In the genomic region with DNA sequence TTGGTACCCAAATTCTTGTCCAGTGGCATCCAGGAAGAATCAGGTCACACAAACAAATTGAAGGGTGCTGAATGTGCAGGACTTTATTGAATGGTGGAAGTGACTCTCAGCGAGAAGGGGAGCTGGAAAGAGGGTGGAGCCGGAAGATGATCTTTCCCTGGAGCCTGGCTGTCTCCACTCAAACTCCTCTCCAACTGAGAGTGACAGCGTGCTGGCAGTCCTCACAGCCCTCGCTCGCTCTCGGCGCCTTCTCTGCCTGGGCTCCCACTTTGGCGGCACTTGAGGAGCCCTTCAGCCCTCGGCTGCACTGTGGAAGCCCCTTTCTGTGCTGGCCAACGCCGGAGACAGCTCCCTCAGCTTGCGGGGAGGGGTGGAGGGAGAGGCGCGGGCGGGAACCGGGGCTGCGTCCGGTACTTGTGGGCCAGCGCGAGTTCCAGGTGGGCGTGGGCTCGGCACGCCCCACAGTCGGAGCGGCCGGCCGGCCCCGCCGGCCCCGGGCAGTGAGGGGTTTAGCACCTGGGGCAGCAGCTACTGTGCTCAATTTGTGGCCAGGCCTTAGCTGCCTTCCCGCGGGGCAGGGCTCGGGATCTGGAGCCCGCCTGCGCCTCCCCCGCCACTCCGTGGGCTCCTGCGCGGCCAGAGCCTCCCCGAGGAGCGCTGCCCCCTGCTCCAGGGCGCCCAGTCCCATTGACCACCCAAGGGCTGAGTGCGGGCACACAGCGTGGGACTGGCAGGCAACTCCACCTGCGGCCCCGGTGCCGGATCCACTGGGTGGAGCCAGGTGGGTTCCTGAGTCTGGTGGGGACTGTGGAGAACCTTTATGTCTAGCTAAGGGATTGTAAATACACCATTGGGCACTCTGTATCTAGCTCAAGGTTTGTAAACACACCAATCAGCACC, we compare ENCODE assay signal across 1 cellular context.
TF ChIP-seq lines count a peak whose summit lies in the region.

No MANE protein-coding gene starts in this region.

TF ChIP-seq in GM23338, 12 proteins besides CTCF, POLR2A, EP300 and RAD21 (continued from another document):
- TF ChIP-seq, protein P1, sequence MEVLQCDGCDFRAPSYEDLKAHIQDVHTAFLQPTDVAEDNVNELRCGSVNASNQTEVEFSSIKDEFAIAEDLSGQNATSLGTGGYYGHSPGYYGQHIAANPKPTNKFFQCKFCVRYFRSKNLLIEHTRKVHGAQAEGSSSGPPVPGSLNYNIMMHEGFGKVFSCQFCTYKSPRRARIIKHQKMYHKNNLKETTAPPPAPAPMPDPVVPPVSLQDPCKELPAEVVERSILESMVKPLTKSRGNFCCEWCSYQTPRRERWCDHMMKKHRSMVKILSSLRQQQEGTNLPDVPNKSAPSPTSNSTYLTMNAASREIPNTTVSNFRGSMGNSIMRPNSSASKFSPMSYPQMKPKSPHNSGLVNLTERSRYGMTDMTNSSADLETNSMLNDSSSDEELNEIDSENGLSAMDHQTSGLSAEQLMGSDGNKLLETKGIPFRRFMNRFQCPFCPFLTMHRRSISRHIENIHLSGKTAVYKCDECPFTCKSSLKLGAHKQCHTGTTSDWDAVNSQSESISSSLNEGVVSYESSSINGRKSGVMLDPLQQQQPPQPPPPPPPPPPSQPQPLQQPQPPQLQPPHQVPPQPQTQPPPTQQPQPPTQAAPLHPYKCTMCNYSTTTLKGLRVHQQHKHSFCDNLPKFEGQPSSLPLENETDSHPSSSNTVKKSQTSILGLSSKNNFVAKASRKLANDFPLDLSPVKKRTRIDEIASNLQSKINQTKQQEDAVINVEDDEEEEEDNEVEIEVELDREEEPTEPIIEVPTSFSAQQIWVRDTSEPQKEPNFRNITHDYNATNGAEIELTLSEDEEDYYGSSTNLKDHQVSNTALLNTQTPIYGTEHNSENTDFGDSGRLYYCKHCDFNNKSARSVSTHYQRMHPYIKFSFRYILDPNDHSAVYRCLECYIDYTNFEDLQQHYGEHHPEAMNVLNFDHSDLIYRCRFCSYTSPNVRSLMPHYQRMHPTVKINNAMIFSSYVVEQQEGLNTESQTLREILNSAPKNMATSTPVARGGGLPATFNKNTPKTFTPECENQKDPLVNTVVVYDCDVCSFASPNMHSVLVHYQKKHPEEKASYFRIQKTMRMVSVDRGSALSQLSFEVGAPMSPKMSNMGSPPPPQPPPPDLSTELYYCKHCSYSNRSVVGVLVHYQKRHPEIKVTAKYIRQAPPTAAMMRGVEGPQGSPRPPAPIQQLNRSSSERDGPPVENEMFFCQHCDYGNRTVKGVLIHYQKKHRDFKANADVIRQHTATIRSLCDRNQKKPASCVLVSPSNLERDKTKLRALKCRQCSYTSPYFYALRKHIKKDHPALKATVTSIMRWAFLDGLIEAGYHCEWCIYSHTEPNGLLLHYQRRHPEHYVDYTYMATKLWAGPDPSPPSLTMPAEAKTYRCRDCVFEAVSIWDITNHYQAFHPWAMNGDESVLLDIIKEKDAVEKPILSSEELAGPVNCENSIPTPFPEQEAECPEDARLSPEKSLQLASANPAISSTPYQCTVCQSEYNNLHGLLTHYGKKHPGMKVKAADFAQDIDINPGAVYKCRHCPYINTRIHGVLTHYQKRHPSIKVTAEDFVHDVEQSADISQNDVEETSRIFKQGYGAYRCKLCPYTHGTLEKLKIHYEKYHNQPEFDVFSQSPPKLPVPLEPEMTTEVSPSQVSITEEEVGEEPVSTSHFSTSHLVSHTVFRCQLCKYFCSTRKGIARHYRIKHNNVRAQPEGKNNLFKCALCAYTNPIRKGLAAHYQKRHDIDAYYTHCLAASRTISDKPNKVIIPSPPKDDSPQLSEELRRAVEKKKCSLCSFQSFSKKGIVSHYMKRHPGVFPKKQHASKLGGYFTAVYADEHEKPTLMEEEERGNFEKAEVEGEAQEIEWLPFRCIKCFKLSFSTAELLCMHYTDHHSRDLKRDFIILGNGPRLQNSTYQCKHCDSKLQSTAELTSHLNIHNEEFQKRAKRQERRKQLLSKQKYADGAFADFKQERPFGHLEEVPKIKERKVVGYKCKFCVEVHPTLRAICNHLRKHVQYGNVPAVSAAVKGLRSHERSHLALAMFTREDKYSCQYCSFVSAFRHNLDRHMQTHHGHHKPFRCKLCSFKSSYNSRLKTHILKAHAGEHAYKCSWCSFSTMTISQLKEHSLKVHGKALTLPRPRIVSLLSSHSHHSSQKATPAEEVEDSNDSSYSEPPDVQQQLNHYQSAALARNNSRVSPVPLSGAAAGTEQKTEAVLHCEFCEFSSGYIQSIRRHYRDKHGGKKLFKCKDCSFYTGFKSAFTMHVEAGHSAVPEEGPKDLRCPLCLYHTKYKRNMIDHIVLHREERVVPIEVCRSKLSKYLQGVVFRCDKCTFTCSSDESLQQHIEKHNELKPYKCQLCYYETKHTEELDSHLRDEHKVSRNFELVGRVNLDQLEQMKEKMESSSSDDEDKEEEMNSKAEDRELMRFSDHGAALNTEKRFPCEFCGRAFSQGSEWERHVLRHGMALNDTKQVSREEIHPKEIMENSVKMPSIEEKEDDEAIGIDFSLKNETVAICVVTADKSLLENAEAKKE (CRISPR knock-in tag; IDR thresholded peaks at IDR 0.05): no peak
- no peak for TF ChIP-seq STAT1 (IDR thresholded peaks at IDR 0.05; ENCODE audit: unreplicated experiment)
TF ChIP-seq in GM23338: peak in this region for 0.
